9 cellular contexts compared by ENCODE assay signal in genomic region chr9:137445275-137445807, GRCh38. TPM values are rescaled to one million over a fixed set of nuclear protein-coding genes. Genes with fewer than 3 reads are reported as not detected.
DNase-seq lines count a peak whose midpoint lies in the region; ATAC-seq and TF ChIP-seq lines count a peak whose summit lies in the region.
"Had no signal": no experiment of that assay in that cellular context is flagged by ENCODE, and none has a peak within 500 bp of the region (broad histone marks: within the 10 kb centered on the region; RNA-seq: fewer than 3 reads in every experiment).

No MANE protein-coding gene starts in this region.

- H3K9me3 ChIP-seq in SJCRH30 (replicated peaks) (0 out of 2 replicates have a peak, but pooled peaks cover 2% of the 10 kb centered on the region), gastroesophageal sphincter (no peaks in the 10 kb centered on the region), upper lobe of right lung (no peaks in the 10 kb centered on the region)

- H3K36me3 ChIP-seq in SJCRH30 = 0 out of 2 replicates have a peak, but pooled peaks cover 11% of the 10 kb centered on the region
- peaks cover 0 to 20% of the 10 kb centered on the region in 2 donors for H3K36me3 ChIP-seq in gastroesophageal sphincter
- H3K36me3 ChIP-seq in upper lobe of right lung = peaks cover 9% of the 10 kb centered on the region

- H3K27ac ChIP-seq in SJCRH30 = no peak overlapping the region
- H3K27ac ChIP-seq in gastroesophageal sphincter = no peak overlapping the region
- no peak overlapping the region for H3K27ac ChIP-seq in upper lobe of right lung

- H3K27me3 ChIP-seq in SJCRH30 (no peaks in the 10 kb centered on the region; the same call in 1 of the 2 replicates), gastroesophageal sphincter (peaks cover 47% of the 10 kb centered on the region), upper lobe of right lung (peaks cover 5% of the 10 kb centered on the region)

- 5 to 14% methylated on average over 4 to 7 of the region's 14 CpGs for WGBS in gastroesophageal sphincter (ENCODE audit: low coverage in 1 of 2), 2 donors

- ATAC-seq in gastroesophageal sphincter (peak; percentile 69), upper lobe of right lung (peak; percentile 87)

- peaks cover 10% of the 10 kb centered on the region for H3K4me1 ChIP-seq in SJCRH30
- H3K4me1 ChIP-seq in gastroesophageal sphincter = peaks cover 0 to 22% (median 7%) of the 10 kb centered on the region in 3 donors
- H3K4me1 ChIP-seq in upper lobe of right lung = peaks cover 7% of the 10 kb centered on the region

- H3K4me3 ChIP-seq in SJCRH30 = no peak overlapping the region
- no peak overlapping the region for H3K4me3 ChIP-seq in gastroesophageal sphincter
- H3K4me3 ChIP-seq in upper lobe of right lung = no peak overlapping the region

- intact Hi-C loops in posterior cingulate gyrus (cut with DNase I) = no loop called here
- intact Hi-C loops in upper lobe of right lung (cut with DNase I) = no loop called here

- TF ChIP-seq EP300 in gastroesophageal sphincter (IDR thresholded peaks at IDR 0.05) = no peak

- DNase-seq in SIG-M5 treated with dmso at 0.1 percent for 504 hours (lab: John Stamatoyannopoulos, UW; ENCODE audit: unreplicated experiment) = peak; percentile 58
- no peak for DNase-seq in SIG-M5 (lab: John Stamatoyannopoulos, UW)
- DNase-seq in KG1 (lab: John Stamatoyannopoulos, UW) = peak; percentile 16
- DNase-seq in SJCRH30 = peak; percentile 84 to 92
- DNase-seq in activated effector memory CD4-positive, alpha-beta T cell treated with anti-CD3 and anti-CD28 coated beads, Interleukin-2, amount 50 U/mL, for 16 hours = peak; percentile 94
- DNase-seq in posterior cingulate gyrus = peak; percentile 55 to 94 (median 80)
- DNase-seq in upper lobe of right lung = peak; percentile 86

- peak in 3 of 4 experiments; percentile 65 to 85 (median 82) for TF ChIP-seq CTCF in gastroesophageal sphincter (IDR thresholded peaks at IDR 0.05)
- peak; percentile 73 for TF ChIP-seq CTCF in upper lobe of right lung (IDR thresholded peaks at IDR 0.05)

- no peak for TF ChIP-seq POLR2A in gastroesophageal sphincter (IDR thresholded peaks at IDR 0.05)

RNA-seq across cellular contexts. Expression of gene ENTPD8, which starts 4.2 kb away (rescaled TPM):
- total RNA-seq in SJCRH30 (2014; rRNA removed; shearing (Covaris generic)) = not detected in 2 replicates
- total RNA-seq in gastroesophageal sphincter = under 1 TPM in 1 of 4 donors, not detected in 3; 0.57 TPM
- not detected for total RNA-seq in upper lobe of right lung
- total RNA-seq: subcutaneous adipose tissue had no signal

RNA-seq across cellular contexts. Expression of gene NSMF, which starts 13.8 kb away (rescaled TPM):
- total RNA-seq in SJCRH30 (2014; rRNA removed; shearing (Covaris generic)) = 35.4 and 40.3 TPM in 2 replicates
- total RNA-seq in gastroesophageal sphincter (10 to 100 TPM; 38.1 to 63.5 (median 49.1) TPM), upper lobe of right lung (23.9 TPM)

RNA-seq across cellular contexts. Expression of gene NOXA1, which starts 22.1 kb away (rescaled TPM):
- total RNA-seq in SJCRH30 (2014; rRNA removed; shearing (Covaris generic)) = not detected in 2 replicates
- total RNA-seq in gastroesophageal sphincter (1 to 10 TPM; 1.1 to 4.2 (median 3.0) TPM), upper lobe of right lung (6.5 TPM)

RNA-seq across cellular contexts. Expression of gene EXD3, which starts 22.4 kb away (rescaled TPM):
- total RNA-seq in SJCRH30 (2014; rRNA removed; shearing (Covaris generic)) = 1.8 and 1.9 TPM in 2 replicates
- total RNA-seq in gastroesophageal sphincter (10 to 100 TPM in 2 of 4 donors, 1 to 10 TPM in 2; 3.7 to 29.7 (median 10.9) TPM), upper lobe of right lung (27.3 TPM)
